8 cellular contexts compared by ENCODE assay signal in the genomic region with DNA sequence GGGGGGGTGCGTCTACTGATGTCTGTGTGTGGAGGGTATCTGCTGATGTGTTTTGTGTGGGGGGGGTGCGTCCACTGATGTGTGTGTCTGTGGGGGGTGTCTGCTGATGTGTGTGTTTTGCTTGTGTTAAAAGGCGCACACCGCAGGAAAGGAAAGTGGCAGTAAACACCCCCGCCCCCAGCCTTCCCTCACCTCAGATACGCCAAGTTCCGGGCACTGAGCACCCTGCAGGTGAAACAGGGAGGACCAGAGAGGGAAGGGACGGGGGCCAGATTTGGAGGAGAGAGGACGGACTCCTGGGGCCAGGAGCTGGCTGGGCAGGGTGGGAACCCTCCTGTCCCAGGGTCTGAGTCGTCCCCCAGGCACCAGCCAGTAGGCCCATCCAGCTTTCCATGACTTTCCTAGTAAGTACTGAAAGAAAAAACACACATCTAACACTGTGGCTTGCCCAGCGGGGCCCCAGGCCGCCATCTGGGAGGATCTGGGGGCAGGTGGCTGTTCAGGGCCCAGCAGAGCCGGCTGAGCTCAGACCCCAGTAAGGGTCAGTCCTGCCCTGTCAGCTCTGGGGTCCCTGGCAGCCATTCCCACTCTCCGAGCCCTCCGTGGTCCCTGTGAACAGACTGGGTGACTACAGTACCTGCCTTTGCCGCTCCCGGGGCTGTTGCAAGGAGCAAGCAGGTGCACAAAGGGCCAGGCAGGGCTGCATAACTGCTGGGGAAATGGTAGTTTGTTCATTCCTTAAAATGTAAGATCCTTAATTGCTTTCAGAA.
DNase-seq lines count a peak whose midpoint lies in the region; ATAC-seq, FAIRE-seq and TF ChIP-seq lines count a peak whose summit lies in the region.

No MANE protein-coding gene starts in this region.

- POLR2A ChIA-PET in activated CD4-positive, alpha-beta memory T cell treated with anti-CD3 and anti-CD28 coated beads for 36 hours (lab: Charles Lee): interaction anchor here (1.8 to 2.9 kb wide), 7 partner anchors 16 to 158 kb away, joined by 7 to 63 read pairs (median 18); partner anchors contain the start of gene NFATC1

- peaks cover 3% of the 10 kb centered on the region; the same call in 1 of the 2 replicates for H3K4me1 ChIP-seq in BE2C

- peak overlapping the region; percentile 99 for H3K27ac Mint-ChIP-seq in activated CD4-positive, alpha-beta memory T cell treated with anti-CD3 and anti-CD28 coated beads for 36 hours
- peak overlapping the region; percentile 95 to 99 for H3K27ac Mint-ChIP-seq in stimulated activated naive CD8-positive, alpha-beta T cell treated with anti-CD3 and anti-CD28 coated beads, Interleukin-15, amount 100 ng/mL, for 72 hours

- no peak for FAIRE-seq in H54 (lab: Jason Lieb, UNC)

- no peaks in the 10 kb centered on the region for H3K27me3 ChIP-seq in BE2C

- no peaks in the 10 kb centered on the region for H3K36me3 ChIP-seq in BE2C

- H3K9me3 Mint-ChIP-seq in activated CD4-positive, alpha-beta memory T cell treated with anti-CD3 and anti-CD28 coated beads for 36 hours: no peaks in the 10 kb centered on the region
- no peaks in the 10 kb centered on the region for H3K9me3 Mint-ChIP-seq in stimulated activated naive CD8-positive, alpha-beta T cell treated with anti-CD3 and anti-CD28 coated beads, Interleukin-15, amount 100 ng/mL, for 72 hours

- DNase-seq in activated CD4-positive, alpha-beta memory T cell treated with anti-CD3 and anti-CD28 coated beads for 36 hours: peak; percentile 83
- DNase-seq in left lobe of liver (ENCODE audit: low spot score): peak; percentile 33
- peak; percentile 57 to 77 for DNase-seq in stimulated activated naive CD8-positive, alpha-beta T cell treated with anti-CD3 and anti-CD28 coated beads, Interleukin-15, amount 100 ng/mL, for 72 hours
- no peak for DNase-seq in NCI-H1092 treated with DMSO at 0.1 percent for 48 hours (lab: John Stamatoyannopoulos, UW)
- DNase-seq in H54 (ENCODE audit: insufficient read length, low spot score): no peak
- DNase-seq in BE2C: no peak

- CTCF ChIA-PET in activated CD4-positive, alpha-beta memory T cell treated with anti-CD3 and anti-CD28 coated beads for 36 hours (lab: Charles Lee): interaction anchor here (0.8 to 10.3 kb wide), 7 partner anchors 14 to 143 kb away, joined by 3 to 176 read pairs (median 15); partner anchors contain the start of gene NFATC1

- H3K4me3 Mint-ChIP-seq in activated CD4-positive, alpha-beta memory T cell treated with anti-CD3 and anti-CD28 coated beads for 36 hours: peak overlapping the region; percentile 75
- H3K4me3 Mint-ChIP-seq in stimulated activated naive CD8-positive, alpha-beta T cell treated with anti-CD3 and anti-CD28 coated beads, Interleukin-15, amount 100 ng/mL, for 72 hours: peak overlapping the region; percentile 80 to 81

- peaks cover 72% of the 10 kb centered on the region for H3K4me1 Mint-ChIP-seq in activated CD4-positive, alpha-beta memory T cell treated with anti-CD3 and anti-CD28 coated beads for 36 hours (ENCODE audit: low read depth)
- peaks cover 98% of the 10 kb centered on the region for H3K4me1 Mint-ChIP-seq in stimulated activated naive CD8-positive, alpha-beta T cell treated with anti-CD3 and anti-CD28 coated beads, Interleukin-15, amount 100 ng/mL, for 72 hours

- intact Hi-C loops in activated CD4-positive, alpha-beta memory T cell treated with anti-CD3 and anti-CD28 coated beads for 36 hours (cut with micrococcal nuclease): loop anchor here (1.0 to 10.0 kb wide), 7 partner anchors 18 to 458 kb away; partner anchors contain the start of genes ATP9B, CTDP1 and NFATC1

- H3K27me3 Mint-ChIP-seq in activated CD4-positive, alpha-beta memory T cell treated with anti-CD3 and anti-CD28 coated beads for 36 hours: no peaks in the 10 kb centered on the region
- H3K27me3 Mint-ChIP-seq in stimulated activated naive CD8-positive, alpha-beta T cell treated with anti-CD3 and anti-CD28 coated beads, Interleukin-15, amount 100 ng/mL, for 72 hours: no peaks in the 10 kb centered on the region

- TF ChIP-seq CTCF in BE2C (IDR thresholded peaks at IDR 0.05; ENCODE audit: low read depth, low read length): no peak

- H3K9me3 ChIP-seq in BE2C: no peaks in the 10 kb centered on the region

- no peak for TF ChIP-seq POLR2A in H54 (IDR thresholded peaks at IDR 0.05; ENCODE audit: low read depth, low read length)

- no peak overlapping the region for H3K4me3 ChIP-seq in BE2C (ENCODE audit: low read depth, low read length)

- ATAC-seq in HG02678 (IDR thresholded peaks at IDR 0.05; ENCODE audit: unreplicated experiment) (peak; percentile 15), left lobe of liver (no peak), GM18870 (IDR thresholded peaks at IDR 0.05; ENCODE audit: unreplicated experiment) (no peak)
- peak; percentile 5 for ATAC-seq in stimulated activated naive CD8-positive, alpha-beta T cell treated with anti-CD3 and anti-CD28 coated beads, Interleukin-15, amount 100 ng/mL, for 72 hours

- H3K36me3 Mint-ChIP-seq in activated CD4-positive, alpha-beta memory T cell treated with anti-CD3 and anti-CD28 coated beads for 36 hours: peaks cover 11% of the 10 kb centered on the region

Comparison
In these comparisons a context has a peak if more than half of its experiments do, and no peak if none do; other contexts are left out.
1. ATAC-seq: peak in HG02678 (single experiment) and stimulated activated naive CD8-positive, alpha-beta T cell treated with anti-CD3 and anti-CD28 coated beads, Interleukin-15, amount 100 ng/mL, for 72 hours (single experiment); none in left lobe of liver (single experiment) and GM18870 (single experiment).
2. DNase-seq: peak in activated CD4-positive, alpha-beta memory T cell treated with anti-CD3 and anti-CD28 coated beads for 36 hours (single experiment), left lobe of liver (single experiment) and stimulated activated naive CD8-positive, alpha-beta T cell treated with anti-CD3 and anti-CD28 coated beads, Interleukin-15, amount 100 ng/mL, for 72 hours (2 of 2); none in NCI-H1092 treated with DMSO at 0.1 percent for 48 hours (single experiment), H54 (single experiment) and BE2C (single experiment).